ENCODE assay signal across 18 cellular contexts in genomic region chr17:55259684-55260111, GRCh38. TPM values are rescaled to one million over a fixed set of nuclear protein-coding genes. Genes with fewer than 3 reads are reported as not detected.
A peak's percentile ranks its signal among the peaks of the same experiment; 100 is the strongest.
DNase-seq lines count a peak whose midpoint lies in the region; ATAC-seq and TF ChIP-seq lines count a peak whose summit lies in the region.
"Had no signal": no experiment of that assay in that cellular context is flagged by ENCODE, and none has a peak within 500 bp of the region (broad histone marks: within the 10 kb centered on the region; RNA-seq: fewer than 3 reads in every experiment).

No MANE protein-coding gene starts in this region.

- no peaks in the 10 kb centered on the region for H3K27me3 ChIP-seq in esophagus (ENCODE audit: control insufficient read depth in 1 of 2, insufficient read depth in 2 of 2, low read length in 2 of 2)
- H3K27me3 ChIP-seq in suprapubic skin: no peaks in the 10 kb centered on the region

- TF ChIP-seq POLR2A in suprapubic skin (IDR thresholded peaks at IDR 0.05): no peak

- POLR2A ChIA-PET in OCI-LY7 (lab: Charles Lee): interaction anchor here (1.0 kb wide), 1 partner anchor 19 kb away, joined by 3 read pairs; no protein-coding TSS in a partner anchor

- ATAC-seq in sciatic nerve (no peak), GM21528 (IDR thresholded peaks at IDR 0.05; ENCODE audit: low FRiP score, unreplicated experiment) (no peak)
- ATAC-seq: T-cell had no signal

- intact Hi-C loops in OCI-LY7 (cut with micrococcal nuclease; ENCODE audit: unreplicated experiment) (no loop called here), sciatic nerve (cut with DNase I) (no loop called here)

- H3K4me1 ChIP-seq in OCI-LY7 (ENCODE audit: insufficient read depth, low read length, poor library complexity, severe bottlenecking) (no peaks in the 10 kb centered on the region), esophagus (ENCODE audit: control insufficient read depth in 2 of 2, insufficient read depth in 2 of 2, low read length in 1 of 2) (no peaks in the 10 kb centered on the region), suprapubic skin (peaks cover 22% of the 10 kb centered on the region)

- no peaks in the 10 kb centered on the region for H4K20me1 ChIP-seq in OCI-LY7 (ENCODE audit: insufficient read depth, low read length)

- H3K4me2 ChIP-seq in OCI-LY7 (ENCODE audit: low read length): no peak overlapping the region

- H3K79me2 ChIP-seq in OCI-LY7 (ENCODE audit: insufficient read depth, low read depth, low read length): no peaks in the 10 kb centered on the region

- CTCF ChIA-PET in OCI-LY7 (lab: Charles Lee; ENCODE audit: unreplicated experiment): no interaction called here

- H3K9me3 ChIP-seq in OCI-LY7 (ENCODE audit: low read length) (no peaks in the 10 kb centered on the region), esophagus (ENCODE audit: control insufficient read depth in 2 of 2, insufficient read depth in 1 of 2, low read depth in 1 of 2, low read length in 1 of 2) (no peaks in the 10 kb centered on the region), suprapubic skin (no peaks in the 10 kb centered on the region)

- H2AFZ ChIP-seq in OCI-LY7 (ENCODE audit: low read length): peak overlapping the region; percentile 27; the same call in 1 of the 2 replicates

- no peaks in the 10 kb centered on the region for H3K9me2 ChIP-seq in OCI-LY7 (ENCODE audit: insufficient read depth, low read length)

- no TSS peak for BruUV-seq in OCI-LY7 (replicated peaks; lab: Mats Ljungman, UMichigan)

- 0 out of 2 replicates have a peak, but pooled peaks have one; percentile 17 for TF ChIP-seq CTCF in OCI-LY7 (conservative IDR thresholded peaks at IDR 0.05; ENCODE audit: low read length)
- TF ChIP-seq CTCF in suprapubic skin (IDR thresholded peaks at IDR 0.05): no peak

- no peak for TF ChIP-seq EP300 in suprapubic skin (IDR thresholded peaks at IDR 0.05)

- H3K36me3 ChIP-seq in OCI-LY7 (ENCODE audit: insufficient read depth, low read length) (no peaks in the 10 kb centered on the region), esophagus (ENCODE audit: control insufficient read depth in 2 of 2, insufficient read depth in 2 of 2, low read length in 1 of 2) (no peaks in the 10 kb centered on the region), suprapubic skin (no peaks in the 10 kb centered on the region)

- 46 to 48% methylated on average over 4 of the region's 4 CpGs for WGBS in esophagus, 2 donors
- WGBS in suprapubic skin: 59% methylated on average over 4 of the region's 4 CpGs

- DNase-seq in NCI-H748 (lab: John Stamatoyannopoulos, UW; ENCODE audit: unreplicated experiment): peak; percentile 36
- DNase-seq in NCI-H748 treated with DMSO at 0.1 percent for 48 hours (lab: John Stamatoyannopoulos, UW): no peak
- peak; percentile 4 for DNase-seq in OCI-LY7 (ENCODE audit: low spot score)
- DNase-seq in suprapubic skin (ENCODE audit: low spot score in 2 of 2): no peak
- DNase-seq in activated gamma-delta T cell treated with Interleukin-2 at 50 U/mL for 16 hours: no peak
- DNase-seq in sciatic nerve (ENCODE audit: low spot score): no peak
- DNase-seq: Calu3, GF-D8, H7, IMR-90, NCI-H1417, NCI-H2081, NCI-H226, NCI-H774, T-cell had no signal

- no peak overlapping the region for H3K4me3 ChIP-seq in OCI-LY7 (ENCODE audit: low read depth, low read length, poor library complexity, severe bottlenecking)
- no peak overlapping the region for H3K4me3 ChIP-seq in esophagus (ENCODE audit: low read depth in 1 of 2, low read length in 2 of 2)
- no peak overlapping the region for H3K4me3 ChIP-seq in suprapubic skin
- H3K4me3 ChIP-seq: SK-N-MC had no signal

- no peak overlapping the region for H3K27ac ChIP-seq in OCI-LY7 (ENCODE audit: low read depth, low read length, poor library complexity, severe bottlenecking)
- H3K27ac ChIP-seq in esophagus (ENCODE audit: low read depth in 2 of 2, low read length in 1 of 2): peak overlapping the region; percentile 67 to 91
- H3K27ac ChIP-seq in suprapubic skin: peak overlapping the region; percentile 24
- H3K27ac ChIP-seq: SK-N-MC had no signal

RNA-seq across cellular contexts. Expression of gene HLF, which starts 5.1 kb away (rescaled TPM):
- total RNA-seq in OCI-LY7 (2014; rRNA removed; shearing (Covaris generic)): 0.13 TPM in 1 of 2 replicates, not detected in the other
- total RNA-seq in OCI-LY7 (2022): not detected in 2 replicates
- polyA plus RNA-seq in esophagus: 10 to 100 TPM in 1 of 2 donors, 1 to 10 TPM in 1; 6.4 to 12.7 TPM
- total RNA-seq in suprapubic skin: 10 to 100 TPM; 26.2 to 41.8 (median 36.5) TPM
- total RNA-seq in sciatic nerve: 21.4 TPM
- polyA plus RNA-seq: IMR-90 had no signal

Comparison
In these comparisons a context has a peak if more than half of its experiments do, and no peak if none do; other contexts are left out.
1. DNase-seq: peak in NCI-H748 (single experiment) and OCI-LY7 (single experiment); none in NCI-H748 treated with DMSO at 0.1 percent for 48 hours (single experiment), suprapubic skin (0 of 2), activated gamma-delta T cell treated with Interleukin-2 at 50 U/mL for 16 hours (single experiment) and sciatic nerve (single experiment).
2. RNA of gene HLF, which starts 5.1 kb away (total RNA-seq): 26.2 to 41.8 TPM in suprapubic skin and 21.4 TPM in sciatic nerve (single experiment); 0.13 TPM in OCI-LY7; every median in the first group is over 10 times any median in the second.